In the genomic region with DNA sequence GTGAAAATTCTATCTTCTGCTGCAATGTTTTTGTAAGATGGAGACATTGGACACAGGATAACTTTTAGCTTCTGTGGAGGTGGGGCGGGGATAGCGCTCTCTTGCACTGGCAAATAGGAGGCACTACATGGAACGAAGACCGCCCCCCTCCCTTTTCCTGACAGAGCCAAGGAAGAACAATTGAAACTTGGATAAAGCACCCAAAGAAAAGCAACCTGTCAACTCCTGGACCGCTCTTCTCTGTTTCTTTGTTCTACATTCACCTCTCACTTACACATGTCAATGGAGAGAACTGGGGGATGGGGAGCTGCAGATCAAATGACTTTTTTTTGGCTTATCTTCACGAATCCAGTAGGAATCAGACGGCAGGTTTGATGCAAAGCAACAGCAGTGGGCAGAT, we compare ENCODE assay signal across 15 cellular contexts.
A peak's percentile ranks its signal among the peaks of the same experiment; 100 is the strongest.
DNase-seq lines count a peak whose midpoint lies in the region; ATAC-seq, FAIRE-seq and TF ChIP-seq lines count a peak whose summit lies in the region.
"Had no signal": no experiment of that assay in that cellular context is flagged by ENCODE, and none has a peak within 500 bp of the region (broad histone marks: within the 10 kb centered on the region; RNA-seq: fewer than 3 reads in every experiment).

No MANE protein-coding gene starts in this region.

- in situ Hi-C loops in HAP-1 (cut with MboI; ENCODE audit: low sequenced_read_pairs), result no loop called here

- H3K4me1 ChIP-seq in HAP-1 (peaks cover 15% of the 10 kb centered on the region), iPS-20b (ENCODE audit: insufficient read depth, low read length) (peaks cover 12% of the 10 kb centered on the region; the same call in 1 of the 2 replicates)
- H3K4me1 ChIP-seq: BE2C had no signal

- H3K27ac ChIP-seq in iPS-20b (ENCODE audit: low read length), result no peak overlapping the region
- H3K27ac ChIP-seq: C4-2B had no signal

- H3K4me3 ChIP-seq in HAP-1 (no peak overlapping the region), bronchial epithelial cell (ENCODE audit: low read depth, low read length) (no peak overlapping the region), iPS-20b (ENCODE audit: low read length) (peak overlapping the region; percentile 27; the same call in 1 of the 2 replicates)
- H3K4me3 ChIP-seq: GM12878, K562 had no signal

- H3K9ac ChIP-seq in iPS-20b (ENCODE audit: low read depth, low read length), result 0 out of 2 replicates have a peak overlapping the region, but pooled peaks have one; percentile 33

- H3K9me3 Mint-ChIP-seq in activated naive CD4-positive, alpha-beta T cell treated with anti-CD3 and anti-CD28 coated beads, Interleukin-2, amount 50 U/mL, for 72 hours, result peaks cover 0 to 4% of the 10 kb centered on the region in 2 donors

- peak; percentile 40 for FAIRE-seq in bronchial epithelial cell (lab: Jason Lieb, UNC)
- FAIRE-seq: A204.1, GM12878, GM18507, K562 had no signal

- no peak for TF ChIP-seq CTCF in bronchial epithelial cell (IDR thresholded peaks at IDR 0.05; ENCODE audit: insufficient read depth, low read length, severe bottlenecking)

- H3K27ac Mint-ChIP-seq in activated naive CD4-positive, alpha-beta T cell treated with anti-CD3 and anti-CD28 coated beads, Interleukin-2, amount 50 U/mL, for 72 hours, result no peak overlapping the region

- H3K27me3 ChIP-seq in HAP-1 (ENCODE audit: low read depth) (no peaks in the 10 kb centered on the region), bronchial epithelial cell (ENCODE audit: control insufficient read depth, insufficient read depth, low read length) (no peaks in the 10 kb centered on the region), iPS-20b (ENCODE audit: insufficient read depth, low read length) (no peaks in the 10 kb centered on the region)
- H3K27me3 ChIP-seq: BE2C had no signal

- ATAC-seq in activated naive CD4-positive, alpha-beta T cell treated with anti-CD3 and anti-CD28 coated beads, Interleukin-2, amount 50 U/mL, for 72 hours, result no peak
- ATAC-seq in HG03571 (IDR thresholded peaks at IDR 0.05; ENCODE audit: unreplicated experiment), result no peak
- ATAC-seq: GM12878, K562 had no signal

- H3K36me3 ChIP-seq in HAP-1 (replicated peaks) (no peaks in the 10 kb centered on the region), bronchial epithelial cell (ENCODE audit: control insufficient read depth, insufficient read depth, low read length) (no peaks in the 10 kb centered on the region), iPS-20b (ENCODE audit: insufficient read depth, low read depth, low read length) (no peaks in the 10 kb centered on the region)
- H3K36me3 ChIP-seq: BE2C had no signal

- H3K36me3 Mint-ChIP-seq in activated naive CD4-positive, alpha-beta T cell treated with anti-CD3 and anti-CD28 coated beads, Interleukin-2, amount 50 U/mL, for 72 hours, result no peaks in the 10 kb centered on the region
- H3K36me3 Mint-ChIP-seq: CD4-positive, alpha-beta memory T cell had no signal

- no peaks in the 10 kb centered on the region for H3K9me3 ChIP-seq in HAP-1
- H3K9me3 ChIP-seq in iPS-20b (ENCODE audit: insufficient read depth, low read depth, low read length), result no peaks in the 10 kb centered on the region
- H3K9me3 ChIP-seq: BE2C had no signal

- DNase-seq in HAP-1 (ENCODE audit: low spot score in 2 of 2) (peak; percentile 81 to 88), bronchial epithelial cell (ENCODE audit: low read depth) (no peak), AG08395 (ENCODE audit: low spot score) (no peak)
- DNase-seq in stimulated activated CD4-positive, alpha-beta T cell treated with anti-CD3 and anti-CD28 coated beads, Interleukin-4, amount 100 ng/mL, for 4 hours, result no peak
- no peak for DNase-seq in activated naive CD4-positive, alpha-beta T cell treated with anti-CD3 and anti-CD28 coated beads, Interleukin-2, amount 50 U/mL, for 72 hours (ENCODE audit: low spot score in 2 of 2)
- DNase-seq: BE2C; CD4-positive, alpha-beta memory T cell; GOT3 had no signal

Comparison
In these comparisons a context has a peak if more than half of its experiments do, and no peak if none do; other contexts are left out.
1. DNase-seq: peak in HAP-1 (2 of 2); none in bronchial epithelial cell (single experiment), stimulated activated CD4-positive, alpha-beta T cell treated with anti-CD3 and anti-CD28 coated beads, Interleukin-4, amount 100 ng/mL, for 4 hours (0 of 2), activated naive CD4-positive, alpha-beta T cell treated with anti-CD3 and anti-CD28 coated beads, Interleukin-2, amount 50 U/mL, for 72 hours (0 of 2) and AG08395 (single experiment).